Comparison of ENCODE assay signal across 12 cellular contexts in genomic region chr11:13288375-13289029, GRCh38. TPM values are rescaled to one million over a fixed set of nuclear protein-coding genes. Genes with fewer than 3 reads are reported as not detected.
A peak's percentile ranks its signal among the peaks of the same experiment; 100 is the strongest.
DNase-seq lines count a peak whose midpoint lies in the region; ATAC-seq and TF ChIP-seq lines count a peak whose summit lies in the region.
"Had no signal": no experiment of that assay in that cellular context is flagged by ENCODE, and none has a peak within 500 bp of the region (broad histone marks: within the 10 kb centered on the region; RNA-seq: fewer than 3 reads in every experiment).

No MANE protein-coding gene starts in this region.

- intact Hi-C loops in lower leg skin (cut with DNase I; ENCODE audit: low total_unique reads), result no loop called here

- 90 to 98% methylated on average over 3 of the region's 3 CpGs for WGBS in lower leg skin, 2 donors

- H3K36me3 Mint-ChIP-seq in activated T-cell treated with anti-CD3 and anti-CD28 coated beads, Interleukin-2, amount 50 U/mL, for 72 hours (ENCODE audit: insufficient read depth in 2 of 2), result peaks cover 3% of the 10 kb centered on the region in 2 donors
- H3K36me3 Mint-ChIP-seq in chondrocyte (ENCODE audit: low read depth), result no peaks in the 10 kb centered on the region

- H3K27me3 Mint-ChIP-seq in activated T-cell treated with anti-CD3 and anti-CD28 coated beads, Interleukin-2, amount 50 U/mL, for 72 hours (ENCODE audit: low read depth), result no peaks in the 10 kb centered on the region
- H3K27me3 Mint-ChIP-seq in chondrocyte (ENCODE audit: low read depth), result no peaks in the 10 kb centered on the region
- no peaks in the 10 kb centered on the region for H3K27me3 Mint-ChIP-seq in stimulated activated naive CD8-positive, alpha-beta T cell treated with anti-CD3 and anti-CD28 coated beads, Interleukin-15, amount 100 ng/mL, for 72 hours

- H3K27ac Mint-ChIP-seq in activated T-cell treated with anti-CD3 and anti-CD28 coated beads, Interleukin-2, amount 50 U/mL, for 72 hours, result peak overlapping the region; percentile 99
- peak overlapping the region; percentile 86 for H3K27ac Mint-ChIP-seq in chondrocyte (ENCODE audit: unreplicated experiment)
- H3K27ac Mint-ChIP-seq in stimulated activated naive CD8-positive, alpha-beta T cell treated with anti-CD3 and anti-CD28 coated beads, Interleukin-15, amount 100 ng/mL, for 72 hours, result peak overlapping the region; percentile 66 to 95
- H3K27ac Mint-ChIP-seq: nephron had no signal

- no peak for TF ChIP-seq CTCF in chondrocyte (IDR thresholded peaks at IDR 0.05)
- no peak for TF ChIP-seq CTCF in lower leg skin (IDR thresholded peaks at IDR 0.05)

- peak overlapping the region; percentile 62 to 94 for H3K4me3 Mint-ChIP-seq in activated T-cell treated with anti-CD3 and anti-CD28 coated beads, Interleukin-2, amount 50 U/mL, for 72 hours
- H3K4me3 Mint-ChIP-seq in chondrocyte (ENCODE audit: unreplicated experiment), result no peak overlapping the region
- H3K4me3 Mint-ChIP-seq in stimulated activated naive CD8-positive, alpha-beta T cell treated with anti-CD3 and anti-CD28 coated beads, Interleukin-15, amount 100 ng/mL, for 72 hours, result peak overlapping the region; percentile 74 to 87
- H3K4me3 Mint-ChIP-seq: nephron had no signal

- DNase-seq in activated T-cell treated with anti-CD3 and anti-CD28 coated beads, Interleukin-2, amount 50 U/mL, for 72 hours, result peak in 1 of 2 donors; percentile 31
- DNase-seq in activated T-cell treated with anti-CD3 and anti-CD28 coated beads, Interleukin-2, amount 50 U/mL, for 48 hours, result no peak
- DNase-seq in chondrocyte (ENCODE audit: low spot score), result no peak
- DNase-seq in stimulated activated naive CD8-positive, alpha-beta T cell treated with anti-CD3 and anti-CD28 coated beads, Interleukin-15, amount 100 ng/mL, for 72 hours, result peak in 1 of 2 donors; percentile 34
- no peak for DNase-seq in NCI-H2081 treated with DMSO at 0.1 percent for 48 hours (lab: John Stamatoyannopoulos, UW)
- no peak for DNase-seq in lower leg skin (ENCODE audit: low spot score in 2 of 2)
- DNase-seq in CD1c-positive myeloid dendritic cell (ENCODE audit: extremely low spot score), result no peak
- DNase-seq: AML-193, KG1, stomach had no signal

- no peak overlapping the region for H3K4me3 ChIP-seq in lower leg skin (ENCODE audit: low read depth, poor library complexity, severe bottlenecking)
- H3K4me3 ChIP-seq: stomach had no signal

- no peak for TF ChIP-seq POLR2A in lower leg skin (IDR thresholded peaks at IDR 0.05)

- H3K4me1 Mint-ChIP-seq in activated T-cell treated with anti-CD3 and anti-CD28 coated beads, Interleukin-2, amount 50 U/mL, for 72 hours (ENCODE audit: low read depth), result peaks cover 84% of the 10 kb centered on the region
- H3K4me1 Mint-ChIP-seq in chondrocyte (ENCODE audit: low read depth), result peaks cover 22% of the 10 kb centered on the region
- peaks cover 85% of the 10 kb centered on the region for H3K4me1 Mint-ChIP-seq in stimulated activated naive CD8-positive, alpha-beta T cell treated with anti-CD3 and anti-CD28 coated beads, Interleukin-15, amount 100 ng/mL, for 72 hours
- H3K4me1 Mint-ChIP-seq: nephron had no signal

- peak; percentile 52 to 63 for ATAC-seq in activated T-cell treated with anti-CD3 and anti-CD28 coated beads, Interleukin-2, amount 50 U/mL, for 72 hours (replicated peaks in 1 of 2)
- peak; percentile 40 for ATAC-seq in HG03520 (IDR thresholded peaks at IDR 0.05; ENCODE audit: unreplicated experiment)
- ATAC-seq in stimulated activated naive CD8-positive, alpha-beta T cell treated with anti-CD3 and anti-CD28 coated beads, Interleukin-15, amount 100 ng/mL, for 72 hours, result peak; percentile 70

- H3K9me3 Mint-ChIP-seq in activated T-cell treated with anti-CD3 and anti-CD28 coated beads, Interleukin-2, amount 50 U/mL, for 72 hours, result no peaks in the 10 kb centered on the region
- no peaks in the 10 kb centered on the region for H3K9me3 Mint-ChIP-seq in chondrocyte (ENCODE audit: low read depth)
- no peaks in the 10 kb centered on the region for H3K9me3 Mint-ChIP-seq in stimulated activated naive CD8-positive, alpha-beta T cell treated with anti-CD3 and anti-CD28 coated beads, Interleukin-15, amount 100 ng/mL, for 72 hours
- H3K9me3 Mint-ChIP-seq: nephron had no signal

RNA-seq across cellular contexts. Expression of gene BMAL1, which starts 10.9 kb away (rescaled TPM):
- total RNA-seq in activated T-cell treated with anti-CD3 and anti-CD28 coated beads, Interleukin-2, amount 50 U/mL, for 72 hours, result 10 to 100 TPM; 29.6 to 43.5 TPM
- total RNA-seq in chondrocyte (13.0 to 26.3 TPM (median 14.8 TPM) in 3 replicates), lower leg skin (100 to 1,000 TPM in 1 of 4 donors, 10 to 100 TPM in 3; 34.8 to 132 (median 61.5) TPM)
